ENCODE assay signal across 10 cellular contexts in the genomic region with DNA sequence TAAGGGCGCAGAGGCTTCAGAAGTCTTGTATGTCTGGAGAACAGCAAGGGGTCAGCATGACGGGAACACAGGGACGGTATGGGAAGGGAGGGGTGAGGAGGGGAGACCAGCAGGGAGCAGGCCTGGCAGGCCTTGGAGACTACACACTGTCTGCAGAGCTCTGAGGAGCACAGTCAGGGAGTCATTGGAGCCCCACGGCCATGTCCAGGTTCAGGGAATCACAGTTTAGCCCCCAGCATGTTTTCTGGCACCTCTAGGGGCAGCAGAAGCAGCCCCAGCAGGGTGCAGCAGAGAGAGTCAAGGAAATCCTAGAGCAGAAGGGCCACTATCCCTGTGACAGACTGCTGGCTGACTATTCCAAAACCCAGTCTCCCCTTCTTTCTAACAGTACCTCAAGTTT. TPM values are rescaled to one million over a fixed set of nuclear protein-coding genes. Genes with fewer than 3 reads are reported as not detected.
DNase-seq lines count a peak whose midpoint lies in the region; ATAC-seq and TF ChIP-seq lines count a peak whose summit lies in the region.
"Had no signal": no experiment of that assay in that cellular context is flagged by ENCODE, and none has a peak within 500 bp of the region (broad histone marks: within the 10 kb centered on the region; RNA-seq: fewer than 3 reads in every experiment).

No MANE protein-coding gene starts in this region.

- H3K27ac ChIP-seq in Panc1 (ENCODE audit: low read length), result no peak overlapping the region

- in situ Hi-C loops in Panc1 (cut with HindIII; ENCODE audit: low pct_unique_long_range_greater_than_20kb, low sequenced_read_pairs), result no loop called here

- no peaks in the 10 kb centered on the region for H3K4me1 ChIP-seq in Panc1 (ENCODE audit: control insufficient read depth, insufficient read depth, low read length)

- no peaks in the 10 kb centered on the region for H3K36me3 ChIP-seq in Panc1 (ENCODE audit: control insufficient read depth, insufficient read depth, low read length)

- H3K4me3 Mint-ChIP-seq in Calu3 (ENCODE audit: low read depth, unreplicated experiment) (no peak overlapping the region), nephron progenitor cell (no peak overlapping the region)

- H3K9me3 Mint-ChIP-seq in Calu3 (ENCODE audit: low read depth, unreplicated experiment) (no peaks in the 10 kb centered on the region), nephron progenitor cell (peaks cover 3% of the 10 kb centered on the region)

- no peaks in the 10 kb centered on the region for H3K9me3 ChIP-seq in Panc1 (ENCODE audit: control insufficient read depth, insufficient read depth, low read depth, low read length)

- no peak overlapping the region for H3K4me3 ChIP-seq in Panc1 (ENCODE audit: low read depth in 2 of 2, low read length in 2 of 2)
- H3K4me3 ChIP-seq in fibroblast of pulmonary artery (replicated peaks; ENCODE audit: low read depth, low read length), result no peak overlapping the region

- H3K36me3 Mint-ChIP-seq in Calu3 (ENCODE audit: insufficient read depth, unreplicated experiment) (peaks cover 19% of the 10 kb centered on the region), nephron progenitor cell (ENCODE audit: low read depth) (no peaks in the 10 kb centered on the region)

- H3K27me3 ChIP-seq in Panc1 (ENCODE audit: control insufficient read depth, insufficient read depth, low read length), result peaks cover 2% of the 10 kb centered on the region; the same call in 1 of the 2 replicates

- H3K27ac Mint-ChIP-seq in Calu3 (ENCODE audit: unreplicated experiment) (no peak overlapping the region), nephron progenitor cell (no peak overlapping the region)

- H3K27me3 Mint-ChIP-seq in Calu3 (ENCODE audit: unreplicated experiment) (no peaks in the 10 kb centered on the region), nephron progenitor cell (ENCODE audit: low read depth, poor library complexity) (peaks cover 50% of the 10 kb centered on the region)

- ATAC-seq in Panc1 (peak; percentile 63), GM19455 (IDR thresholded peaks at IDR 0.05; ENCODE audit: unreplicated experiment) (no peak)

- intact Hi-C loops in Calu3 (cut with micrococcal nuclease; ENCODE audit: unreplicated experiment), result no loop called here
- intact Hi-C loops in Panc1 (cut with micrococcal nuclease; ENCODE audit: unreplicated experiment), result no loop called here

- H3K4me1 Mint-ChIP-seq in Calu3 (ENCODE audit: low read depth, unreplicated experiment) (peaks cover 21% of the 10 kb centered on the region), nephron progenitor cell (peaks cover 11% of the 10 kb centered on the region)

- POLR2A ChIA-PET in Panc1 (lab: Charles Lee), result no interaction called here

- BruUV-seq in Calu3 (replicated peaks; lab: Mats Ljungman, UMichigan) (no TSS peak), Panc1 (replicated peaks; lab: Mats Ljungman, UMichigan) (no TSS peak)

- CTCF ChIA-PET in Calu3 (lab: Charles Lee), result interaction anchor here (0.7 kb wide), 1 partner anchor 13 kb away, joined by 4 read pairs; no protein-coding TSS in a partner anchor
- CTCF ChIA-PET in Panc1 (lab: Charles Lee), result interaction anchor here (0.6 kb wide), 1 partner anchor 394 kb away, joined by 7 read pairs; no protein-coding TSS in a partner anchor

- TF ChIP-seq CTCF in Calu3 (IDR thresholded peaks at IDR 0.05; ENCODE audit: unreplicated experiment) (peak; percentile 55), GM12873 (IDR thresholded peaks at IDR 0.05; ENCODE audit: insufficient read depth, low read depth, low read length, missing control alignments) (peak; percentile 65), Panc1 (IDR thresholded peaks at IDR 0.05) (no peak; the same call in 1 of the 2 replicates), fibroblast of pulmonary artery (IDR thresholded peaks at IDR 0.05; ENCODE audit: low read length, missing control alignments) (peak; percentile 34), nephron progenitor cell (IDR thresholded peaks at IDR 0.05) (no peak)

- peak; percentile 45 for DNase-seq in Calu3
- no peak for DNase-seq in Panc1 (ENCODE audit: low read depth, low spot score)
- no peak for DNase-seq in fibroblast of pulmonary artery (ENCODE audit: low read depth)
- DNase-seq in nephron progenitor cell, result no peak
- no peak for DNase-seq in NCI-H2107 (lab: John Stamatoyannopoulos, UW)
- DNase-seq in A172 (ENCODE audit: low spot score), result no peak
- DNase-seq: amygdala had no signal

RNA-seq across cellular contexts. Expression of a gene that starts 3.2 kb away (rescaled TPM):
- total RNA-seq in Calu3 (2022) (20.5 and 39.7 TPM in 2 replicates), Panc1 (2021; ENCODE audit: unreplicated experiment) (3.1 TPM)
- 1.7 TPM for polyA plus RNA-seq in Panc1 (2012; ENCODE audit: insufficient read length)
- 0.12 TPM in 1 of 2 replicates, not detected in the other for total RNA-seq in A172 (2014; rRNA removed; shearing (Covaris generic))
- total RNA-seq: frontal cortex had no signal

Comparison
In these comparisons a context has a peak if more than half of its experiments do, and no peak if none do; other contexts are left out.
1. CTCF ChIP-seq: peak in Calu3 (single experiment), GM12873 (single experiment) and fibroblast of pulmonary artery (single experiment); none in Panc1 (single experiment) and nephron progenitor cell (single experiment).